In the genomic region with DNA sequence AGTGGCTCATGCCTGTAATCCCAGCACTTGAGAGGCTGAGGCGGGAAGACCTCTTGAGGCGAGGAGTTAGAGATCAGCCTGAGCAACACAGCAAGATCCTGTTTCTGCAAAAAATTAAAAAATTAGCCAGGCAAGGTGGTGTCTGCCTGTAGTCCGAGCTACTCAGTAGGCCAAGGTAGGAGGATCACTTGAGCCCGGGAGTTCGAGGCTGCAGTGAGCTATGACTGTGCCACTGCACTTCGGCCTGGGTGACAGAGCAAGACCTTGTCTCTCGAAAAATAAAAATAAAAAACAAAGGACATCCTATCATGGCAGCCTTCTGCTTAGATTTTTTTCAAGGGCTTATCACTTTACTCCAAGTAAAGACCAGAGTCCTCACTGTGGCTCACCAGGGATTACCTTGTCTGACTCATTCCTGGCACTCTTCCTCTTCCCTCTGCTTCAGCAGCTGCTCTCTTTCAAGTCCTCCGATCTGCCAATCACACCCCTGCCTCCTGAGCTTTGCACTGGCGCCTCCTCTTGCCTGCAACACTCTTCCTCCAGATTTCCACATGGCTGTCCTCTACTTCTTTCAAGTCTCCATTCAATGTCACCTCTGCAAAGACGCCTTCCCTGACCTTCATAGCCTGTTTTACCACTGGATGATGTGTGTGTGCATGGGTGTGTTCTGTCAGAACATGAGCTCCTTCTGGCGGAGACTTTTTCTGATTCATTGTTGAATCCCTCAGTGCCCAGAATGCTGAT, we compare ENCODE assay signal across 10 cellular contexts. TPM values are rescaled to one million over a fixed set of nuclear protein-coding genes. Genes with fewer than 3 reads are reported as not detected.
DNase-seq lines count a peak whose midpoint lies in the region; ATAC-seq, FAIRE-seq and TF ChIP-seq lines count a peak whose summit lies in the region.
"Had no signal": no experiment of that assay in that cellular context is flagged by ENCODE, and none has a peak within 500 bp of the region (broad histone marks: within the 10 kb centered on the region; RNA-seq: fewer than 3 reads in every experiment).

No MANE protein-coding gene starts in this region.

- no peaks in the 10 kb centered on the region for H3K27me3 ChIP-seq in bronchial epithelial cell (ENCODE audit: control insufficient read depth, insufficient read depth, low read length)

- FAIRE-seq in bronchial epithelial cell (lab: Jason Lieb, UNC), result peak; percentile 89

- peak; percentile 36 for DNase-seq in EH (ENCODE audit: low read depth)
- DNase-seq in NCI-H1436 treated with DMSO at 0.1 percent for 48 hours (lab: John Stamatoyannopoulos, UW), result peak; percentile 20
- peak; percentile 94 for DNase-seq in bronchial epithelial cell (ENCODE audit: low read depth)
- DNase-seq in mucosa of gallbladder (ENCODE audit: low spot score), result peak; percentile 74
- DNase-seq in stimulated activated CD4-positive, alpha-beta T cell treated with anti-CD3 and anti-CD28 coated beads, Interleukin-1b, Interleukin-23, amount 100 ng/mL, for 48 hours, result no peak
- DNase-seq: activated CD8-positive, alpha-beta memory T cell treated with anti-CD3 and anti-CD28 coated beads for 24 hours had no signal

- TF ChIP-seq CTCF in bronchial epithelial cell (IDR thresholded peaks at IDR 0.05; ENCODE audit: insufficient read depth, low read length, severe bottlenecking), result peak; percentile 29

- no peak overlapping the region for H3K4me3 ChIP-seq in bronchial epithelial cell (ENCODE audit: low read depth, low read length)
- H3K4me3 ChIP-seq: thoracic aorta had no signal

- no peaks in the 10 kb centered on the region for H3K36me3 ChIP-seq in bronchial epithelial cell (ENCODE audit: control insufficient read depth, insufficient read depth, low read length)
- H3K36me3 ChIP-seq: thoracic aorta had no signal

- ATAC-seq in HG02588 (IDR thresholded peaks at IDR 0.05; ENCODE audit: unreplicated experiment) (no peak), GM21447 (IDR thresholded peaks at IDR 0.05; ENCODE audit: unreplicated experiment) (no peak), HG03280 (IDR thresholded peaks at IDR 0.05; ENCODE audit: unreplicated experiment) (no peak)

RNA-seq across cellular contexts. Expression of a gene that starts 7.7 kb away (rescaled TPM):
- total RNA-seq in bronchial epithelial cell, result 2.4 and 5.5 TPM in 2 replicates
- total RNA-seq in mucosa of gallbladder, result 12.0 TPM
